In genomic region chr11:65329944-65330403, GRCh38 we compare ENCODE assay signal across 8 cellular contexts. TPM values are rescaled to one million over a fixed set of nuclear protein-coding genes. Genes with fewer than 3 reads are reported as not detected.
DNase-seq lines count a peak whose midpoint lies in the region; ATAC-seq and TF ChIP-seq lines count a peak whose summit lies in the region.

No MANE protein-coding gene starts in this region.

- no peak overlapping the region for H2BK15ac ChIP-seq in neuronal stem cell (ENCODE audit: low read length)

- no peaks in the 10 kb centered on the region for H3K27me3 ChIP-seq in Peyer's patch
- no peaks in the 10 kb centered on the region for H3K27me3 ChIP-seq in neuronal stem cell (ENCODE audit: control insufficient read depth in 3 of 3, insufficient read depth in 3 of 3, low read depth in 1 of 3, low read length in 3 of 3)

- H3K9me3 Mint-ChIP-seq in activated T-cell treated with anti-CD3 and anti-CD28 coated beads, Interleukin-2, amount 50 U/mL, for 72 hours = no peaks in the 10 kb centered on the region
- H3K9me3 Mint-ChIP-seq in stimulated activated naive CD8-positive, alpha-beta T cell treated with anti-CD3 and anti-CD28 coated beads, Interleukin-15, amount 100 ng/mL, for 72 hours = no peaks in the 10 kb centered on the region

- WGBS in neuronal stem cell (ENCODE audit: extremely low coverage in 2 of 2, insufficient read length in 2 of 2, insufficient replicate concordance in 1 of 2), 2 donors = no CpG with 5 or more reads among the region's 13 CpGs

- TF ChIP-seq CTCF in LNCAP (IDR thresholded peaks at IDR 0.05) (peak; percentile 82), Peyer's patch (IDR thresholded peaks at IDR 0.05) (peak; percentile 72 to 94 (median 88)), fibroblast of pulmonary artery (IDR thresholded peaks at IDR 0.05; ENCODE audit: low read length, missing control alignments) (peak; percentile 72)

- H3K27me3 Mint-ChIP-seq in activated T-cell treated with anti-CD3 and anti-CD28 coated beads, Interleukin-2, amount 50 U/mL, for 72 hours (ENCODE audit: low read depth) = no peaks in the 10 kb centered on the region
- H3K27me3 Mint-ChIP-seq in stimulated activated naive CD8-positive, alpha-beta T cell treated with anti-CD3 and anti-CD28 coated beads, Interleukin-15, amount 100 ng/mL, for 72 hours = no peaks in the 10 kb centered on the region

- H3K36me3 Mint-ChIP-seq in activated T-cell treated with anti-CD3 and anti-CD28 coated beads, Interleukin-2, amount 50 U/mL, for 72 hours (ENCODE audit: insufficient read depth in 2 of 2) = peaks cover 3 to 5% of the 10 kb centered on the region in 2 donors

- no peak overlapping the region for H2BK120ac ChIP-seq in neuronal stem cell (ENCODE audit: low read depth, low read length)

- H4K8ac ChIP-seq in neuronal stem cell (ENCODE audit: low read depth, low read length) = no peak overlapping the region

- no peak overlapping the region for H3K14ac ChIP-seq in neuronal stem cell (ENCODE audit: low read length)

- H3K27ac Mint-ChIP-seq in activated T-cell treated with anti-CD3 and anti-CD28 coated beads, Interleukin-2, amount 50 U/mL, for 72 hours = peak overlapping the region; percentile 3
- H3K27ac Mint-ChIP-seq in stimulated activated naive CD8-positive, alpha-beta T cell treated with anti-CD3 and anti-CD28 coated beads, Interleukin-15, amount 100 ng/mL, for 72 hours = peak overlapping the region in 1 of 2 donors; percentile 42

- TF ChIP-seq POLR2A in Peyer's patch (IDR thresholded peaks at IDR 0.05) = no peak

- H3K23ac ChIP-seq in neuronal stem cell (ENCODE audit: low read depth, low read length, poor library complexity) = no peak overlapping the region

- peaks cover 3% of the 10 kb centered on the region for H3K79me1 ChIP-seq in neuronal stem cell (ENCODE audit: low read depth, low read length)

- H3K4ac ChIP-seq in neuronal stem cell (ENCODE audit: low read length) = no peak overlapping the region

- H3K4me1 ChIP-seq in Peyer's patch = peaks cover 0 to 32% (median 2%) of the 10 kb centered on the region in 4 donors
- H3K4me1 ChIP-seq in neuronal stem cell (ENCODE audit: control insufficient read depth in 2 of 2, insufficient read depth in 1 of 2, low read depth in 1 of 2, low read length in 2 of 2) = no peaks in the 10 kb centered on the region

- H2BK5ac ChIP-seq in neuronal stem cell (ENCODE audit: low read length) = no peak overlapping the region

- no peak overlapping the region for H4K91ac ChIP-seq in neuronal stem cell (ENCODE audit: low read depth, low read length, poor library complexity)

- H3K27ac ChIP-seq in Peyer's patch = peak overlapping the region in 2 of 4 donors; percentile 9 to 26
- H3K27ac ChIP-seq in neuronal stem cell (replicated peaks; ENCODE audit: low read length) = no peak overlapping the region

- ATAC-seq in activated T-cell treated with anti-CD3 and anti-CD28 coated beads, Interleukin-2, amount 50 U/mL, for 72 hours (replicated peaks in 1 of 2) = peak in 1 of 2 donors; percentile 31
- peak; percentile 40 for ATAC-seq in stimulated activated naive CD8-positive, alpha-beta T cell treated with anti-CD3 and anti-CD28 coated beads, Interleukin-15, amount 100 ng/mL, for 72 hours
- no peak for ATAC-seq in HG03045 (IDR thresholded peaks at IDR 0.05; ENCODE audit: unreplicated experiment)

- H3K18ac ChIP-seq in neuronal stem cell (ENCODE audit: low read length) = no peak overlapping the region

- H2BK12ac ChIP-seq in neuronal stem cell (ENCODE audit: low read length) = no peak overlapping the region

- H3K9me3 ChIP-seq in Peyer's patch (no peaks in the 10 kb centered on the region), neuronal stem cell (replicated peaks in 1 of 2; ENCODE audit: control insufficient read depth in 2 of 2, insufficient read depth in 1 of 2, low read depth in 1 of 2, low read length in 2 of 2) (no peaks in the 10 kb centered on the region)

- DNase-seq in D341Med (ENCODE audit: low spot score) (peak; percentile 71), Peyer's patch (peak in 2 of 3 donors; percentile 96 to 98), fibroblast of pulmonary artery (ENCODE audit: low read depth) (peak; percentile 96), neuronal stem cell (ENCODE audit: low spot score) (peak; percentile 93)
- peak; percentile 88 to 89 for DNase-seq in activated T-cell treated with anti-CD3 and anti-CD28 coated beads, Interleukin-2, amount 50 U/mL, for 72 hours
- peak; percentile 77 to 78 for DNase-seq in stimulated activated naive CD8-positive, alpha-beta T cell treated with anti-CD3 and anti-CD28 coated beads, Interleukin-15, amount 100 ng/mL, for 72 hours

- H3K4me2 ChIP-seq in neuronal stem cell (ENCODE audit: insufficient read depth, low read length, poor library complexity, severe bottlenecking) = no peak overlapping the region

- H2AFZ ChIP-seq in neuronal stem cell (ENCODE audit: low read length) = peak overlapping the region; percentile 78

- H3K36me3 ChIP-seq in Peyer's patch (no peaks in the 10 kb centered on the region), neuronal stem cell (replicated peaks in 1 of 2; ENCODE audit: control insufficient read depth in 2 of 2, insufficient read depth in 2 of 2, low read length in 2 of 2) (no peaks in the 10 kb centered on the region)

- H3K4me3 Mint-ChIP-seq in activated T-cell treated with anti-CD3 and anti-CD28 coated beads, Interleukin-2, amount 50 U/mL, for 72 hours = peak overlapping the region; percentile 55 to 61
- H3K4me3 Mint-ChIP-seq in stimulated activated naive CD8-positive, alpha-beta T cell treated with anti-CD3 and anti-CD28 coated beads, Interleukin-15, amount 100 ng/mL, for 72 hours = peak overlapping the region in 1 of 2 donors; percentile 57

- no peak overlapping the region for H2AK5ac ChIP-seq in neuronal stem cell (ENCODE audit: low read depth, low read length)

- no peak overlapping the region for H3K4me3 ChIP-seq in Peyer's patch
- H3K4me3 ChIP-seq in fibroblast of pulmonary artery (replicated peaks; ENCODE audit: low read depth, low read length) = no peak overlapping the region
- H3K4me3 ChIP-seq in neuronal stem cell (ENCODE audit: low read length in 2 of 2) = no peak overlapping the region

- H3K4me1 Mint-ChIP-seq in activated T-cell treated with anti-CD3 and anti-CD28 coated beads, Interleukin-2, amount 50 U/mL, for 72 hours (ENCODE audit: low read depth) = peaks cover 18% of the 10 kb centered on the region
- H3K4me1 Mint-ChIP-seq in stimulated activated naive CD8-positive, alpha-beta T cell treated with anti-CD3 and anti-CD28 coated beads, Interleukin-15, amount 100 ng/mL, for 72 hours = peaks cover 15% of the 10 kb centered on the region

- no peak overlapping the region for H3K9ac ChIP-seq in neuronal stem cell (ENCODE audit: low read depth, low read length, poor library complexity)

RNA-seq across cellular contexts. Expression of gene DPF2, which starts 3.7 kb away (rescaled TPM):
- total RNA-seq in Peyer's patch = 10 to 100 TPM; 25.0 to 47.0 (median 39.5) TPM
- 100 to 1,000 TPM; 110 to 139 TPM for total RNA-seq in activated T-cell treated with anti-CD3 and anti-CD28 coated beads, Interleukin-2, amount 50 U/mL, for 72 hours
- 78.6 TPM for polyA plus RNA-seq in neuronal stem cell (2013, experiment 1 of 2)
- polyA plus RNA-seq in neuronal stem cell (2013, experiment 2 of 2) = 77.3 TPM

RNA-seq across cellular contexts. Expression of gene CDC42EP2, which starts 15.3 kb away (rescaled TPM):
- 10 to 100 TPM; 13.2 to 26.9 (median 24.7) TPM for total RNA-seq in Peyer's patch
- 1 to 10 TPM; 1.4 to 2.3 TPM for total RNA-seq in activated T-cell treated with anti-CD3 and anti-CD28 coated beads, Interleukin-2, amount 50 U/mL, for 72 hours
- polyA plus RNA-seq in neuronal stem cell (2013, experiment 1 of 2) = 1.4 TPM
- 1.6 TPM for polyA plus RNA-seq in neuronal stem cell (2013, experiment 2 of 2)

RNA-seq across cellular contexts. Expression of gene TIGD3, which starts 24.6 kb away (rescaled TPM):
- total RNA-seq in Peyer's patch = 10 to 100 TPM in 1 of 4 donors, 1 to 10 TPM in 3; 3.3 to 11.7 (median 7.7) TPM
- 1 to 10 TPM; 1.3 to 1.8 TPM for total RNA-seq in activated T-cell treated with anti-CD3 and anti-CD28 coated beads, Interleukin-2, amount 50 U/mL, for 72 hours
- polyA plus RNA-seq in neuronal stem cell (2013, experiment 1 of 2) = 1.8 TPM
- 1.6 TPM for polyA plus RNA-seq in neuronal stem cell (2013, experiment 2 of 2)

RNA-seq across cellular contexts. Expression of gene SLC25A45, which starts 52.5 kb away (rescaled TPM):
- total RNA-seq in Peyer's patch = 10 to 100 TPM; 23.3 to 50.6 (median 40.2) TPM
- total RNA-seq in activated T-cell treated with anti-CD3 and anti-CD28 coated beads, Interleukin-2, amount 50 U/mL, for 72 hours = 10 to 100 TPM; 16.4 to 18.8 TPM
- 0.43 TPM for polyA plus RNA-seq in neuronal stem cell (2013, experiment 1 of 2)
- 0.32 TPM for polyA plus RNA-seq in neuronal stem cell (2013, experiment 2 of 2)

RNA-seq across cellular contexts. Expression of gene FRMD8, which starts 56.5 kb away (rescaled TPM):
- total RNA-seq in Peyer's patch = 100 to 1,000 TPM in 2 of 4 donors, 10 to 100 TPM in 2; 51.2 to 115 (median 102) TPM
- total RNA-seq in activated T-cell treated with anti-CD3 and anti-CD28 coated beads, Interleukin-2, amount 50 U/mL, for 72 hours = 10 to 100 TPM; 43.5 to 47.2 TPM
- polyA plus RNA-seq in neuronal stem cell (2013, experiment 1 of 2) = 5.9 TPM
- polyA plus RNA-seq in neuronal stem cell (2013, experiment 2 of 2) = 6.1 TPM

Comparison
In these comparisons a context has a peak if more than half of its experiments do, and no peak if none do; other contexts are left out.
1. RNA of gene CDC42EP2, which starts 15.3 kb away (total RNA-seq): 13.2 to 26.9 TPM in Peyer's patch; 1.4 to 2.3 TPM in activated T-cell treated with anti-CD3 and anti-CD28 coated beads, Interleukin-2, amount 50 U/mL, for 72 hours; every median in the first group is over 4 times any median in the second.
2. Peak in every context shown above with its lines, with median percentiles within 50 percentile points of each other: DNase-seq and CTCF ChIP-seq.